ENCODE assay signal across 8 cellular contexts in the genomic region with DNA sequence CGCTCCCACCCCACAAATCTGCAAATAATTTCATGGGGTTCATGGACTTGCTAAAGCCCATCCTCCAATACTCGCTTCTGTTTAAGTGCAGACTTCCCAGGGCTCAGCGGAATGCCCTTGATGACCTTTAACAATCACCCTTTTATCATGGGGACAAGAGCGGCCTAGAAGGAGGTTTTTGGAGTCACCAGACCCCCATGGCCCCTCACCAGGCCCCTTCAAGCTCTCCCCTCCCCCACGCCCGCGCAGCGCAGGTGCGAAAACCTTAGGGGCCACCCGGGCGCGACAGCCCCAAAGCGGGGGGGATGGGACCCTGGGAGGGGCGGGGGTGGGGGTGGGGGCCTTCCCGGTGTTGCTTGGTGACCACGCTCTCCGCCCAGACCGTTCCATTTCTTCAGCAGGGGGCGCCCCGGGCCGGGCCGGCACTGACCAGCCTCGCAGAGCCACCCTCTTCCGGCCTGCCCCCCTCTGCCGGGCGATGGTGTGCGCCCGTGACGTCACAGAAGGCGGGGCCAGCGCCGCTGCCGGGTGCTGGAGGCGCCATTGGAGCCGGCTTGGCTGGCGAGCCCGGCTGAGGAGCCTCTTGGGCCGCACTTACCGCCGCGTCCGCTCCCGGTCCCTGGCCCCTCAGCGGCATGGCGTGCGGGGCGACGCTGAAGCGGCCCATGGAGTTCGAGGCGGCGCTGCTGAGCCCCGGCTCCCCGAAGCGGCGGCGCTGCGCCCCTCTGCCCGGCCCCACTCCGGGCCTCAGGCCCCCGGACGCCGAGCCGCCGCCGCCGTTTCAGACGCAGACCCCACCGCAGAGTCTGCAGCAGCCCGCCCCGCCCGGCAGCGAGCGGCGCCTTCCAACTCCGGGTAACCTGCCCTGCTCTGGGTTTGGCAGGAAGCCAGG. TPM values are rescaled to one million over a fixed set of nuclear protein-coding genes. Genes with fewer than 3 reads are reported as not detected.
DNase-seq lines count a peak whose midpoint lies in the region; ATAC-seq and TF ChIP-seq lines count a peak whose summit lies in the region.

A gene with protein sequence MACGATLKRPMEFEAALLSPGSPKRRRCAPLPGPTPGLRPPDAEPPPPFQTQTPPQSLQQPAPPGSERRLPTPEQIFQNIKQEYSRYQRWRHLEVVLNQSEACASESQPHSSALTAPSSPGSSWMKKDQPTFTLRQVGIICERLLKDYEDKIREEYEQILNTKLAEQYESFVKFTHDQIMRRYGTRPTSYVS (plus strand): TSS at position 531 of the 892 bp plus-strand sequence. CDS start 105 bp downstream, at position 636.

- dilution Hi-C loops in mammary epithelial cell (cut with HindIII; ENCODE audit: low sequenced_read_pairs), result no loop called here

- peak within 1 kb of the TSS; percentile 87 for H3K4me2 ChIP-seq in mammary epithelial cell (ENCODE audit: insufficient read depth, low read depth, low read length)

- BruUV-seq in mammary epithelial cell (replicated peaks; lab: Mats Ljungman, UMichigan), result no TSS peak

- POLR2A ChIA-PET in AG04449 (lab: Yijun Ruan, JAX), result interaction anchor here (1.5 kb wide), 1 partner anchor 35 kb away, joined by 6 read pairs; the partner anchor contains the start of gene NDUFS5

- H3K79me2 ChIP-seq in mammary epithelial cell (ENCODE audit: insufficient read depth, low read length), result peaks cover 52% of the 10 kb centered on the region

- DNase-seq in AG04449 (ENCODE audit: low read depth, low spot score) (peak; percentile 75), NCI-H2196 treated with DMSO at 0.1 percent for 48 hours (lab: John Stamatoyannopoulos, UW; ENCODE audit: unreplicated experiment) (peak; percentile 86), mammary epithelial cell (peak; percentile 94)

- H3K4me3 ChIP-seq in AG04449 (ENCODE audit: low read depth, low read length) (peak within 1 kb of the TSS; percentile 86), WI38 (ENCODE audit: low read depth, low read length) (peak within 1 kb of the TSS; percentile 91), mammary epithelial cell (replicated peaks in 1 of 3; ENCODE audit: insufficient read depth in 1 of 3, low read depth in 2 of 3, low read length in 3 of 3) (peak within 1 kb of the TSS; percentile 69 to 83 (median 72)), iPS-20b (ENCODE audit: low read length) (peak within 1 kb of the TSS; percentile 100), skin epidermis (peak within 1 kb of the TSS; percentile 81 to 100 (median 92))

- peaks cover 9% of the 10 kb centered on the region for H4K20me1 ChIP-seq in mammary epithelial cell (ENCODE audit: insufficient read depth, low read length)

- H3K36me3 ChIP-seq in mammary epithelial cell (ENCODE audit: insufficient read depth, low read length) (no peaks in the 10 kb centered on the region), iPS-20b (ENCODE audit: insufficient read depth, low read depth, low read length) (peaks cover 40% of the 10 kb centered on the region)

- H3K9ac ChIP-seq in mammary epithelial cell (ENCODE audit: insufficient read depth, low read length) (peak within 1 kb of the TSS; percentile 81), iPS-20b (ENCODE audit: low read depth, low read length) (peak within 1 kb of the TSS; percentile 97)

- ATAC-seq in GM18907 (IDR thresholded peaks at IDR 0.05; ENCODE audit: unreplicated experiment) (peak; percentile 93), HG03139 (IDR thresholded peaks at IDR 0.05; ENCODE audit: unreplicated experiment) (peak; percentile 90)

- CTCF ChIA-PET in AG04449 (lab: Yijun Ruan, JAX), result interaction anchor here (0.7 kb wide), 1 partner anchor 101 kb away, joined by 3 read pairs; no protein-coding TSS in a partner anchor
- CTCF ChIA-PET in mammary epithelial cell (lab: Charles Lee; ENCODE audit: low non-redundant PET), result no interaction called here

- H3K9me3 ChIP-seq in mammary epithelial cell (replicated peaks; ENCODE audit: insufficient read depth, low read length) (no peaks in the 10 kb centered on the region), iPS-20b (ENCODE audit: insufficient read depth, low read depth, low read length) (no peaks in the 10 kb centered on the region)

- 4% methylated on average over 4 of the region's 76 CpGs for WGBS in mammary epithelial cell (ENCODE audit: low coverage, missing lambda C conversion rate)

- H3K27ac ChIP-seq in mammary epithelial cell (ENCODE audit: insufficient read depth, low read depth, low read length) (peak within 1 kb of the TSS; percentile 61), iPS-20b (ENCODE audit: low read length) (peak within 1 kb of the TSS; percentile 71), skin epidermis (peak within 1 kb of the TSS; percentile 84 to 100 (median 96))

- TF ChIP-seq CTCF in AG04449 (IDR thresholded peaks at IDR 0.05; ENCODE audit: insufficient read depth, low read length, missing control alignments) (no peak), WI38 (IDR thresholded peaks at IDR 0.05; ENCODE audit: low read depth, low read length) (no peak), mammary epithelial cell (conservative IDR thresholded peaks at IDR 0.05 in 1 of 2, IDR thresholded peaks at IDR 0.05 in 1 of 2; ENCODE audit: extremely low read depth in 1 of 2, insufficient read depth in 1 of 2, low read depth in 1 of 2, low read length in 2 of 2) (no peak)

- in situ Hi-C loops in mammary epithelial cell (cut with MboI; ENCODE audit: low sequenced_read_pairs in 2 of 2), result loop anchor here in 1 of 2 donors (10.0 kb wide), 1 partner anchor 126 kb away; no protein-coding TSS in a partner anchor

- intact Hi-C loops in mammary epithelial cell (cut with micrococcal nuclease), result loop anchor here (1.0 to 2.0 kb wide), 3 partner anchors 28 to 132 kb away; partner anchors contain the start of genes RHBDL2 and RRAGC

- H2AFZ ChIP-seq in mammary epithelial cell (ENCODE audit: low read depth, low read length), result peak within 1 kb of the TSS; percentile 96

- H3K4me1 ChIP-seq in mammary epithelial cell (ENCODE audit: insufficient read depth, low read length) (peaks cover 28% of the 10 kb centered on the region), iPS-20b (ENCODE audit: insufficient read depth, low read length) (peaks cover 29% of the 10 kb centered on the region)

- H3K27me3 ChIP-seq in mammary epithelial cell (ENCODE audit: insufficient read depth, low read length) (no peaks in the 10 kb centered on the region), iPS-20b (ENCODE audit: insufficient read depth, low read length) (no peaks in the 10 kb centered on the region)

RNA-seq across cellular contexts. Expression of the gene that starts here (rescaled TPM):
- total RNA-seq in mammary epithelial cell, result 10 to 100 TPM; 62.8 to 63.5 TPM
- polyA plus RNA-seq in mammary epithelial cell, result 41.2 TPM
- polyA minus RNA-seq in mammary epithelial cell, result 39.6 TPM

Comparison
In these comparisons a context has a peak if more than half of its experiments do, and no peak if none do; other contexts are left out.
1. Peak in every context shown above with its lines: DNase-seq, ATAC-seq, H3K4me3 ChIP-seq and H3K27ac ChIP-seq.